ENCODE assay signal across 1 cellular context in the genomic region with DNA sequence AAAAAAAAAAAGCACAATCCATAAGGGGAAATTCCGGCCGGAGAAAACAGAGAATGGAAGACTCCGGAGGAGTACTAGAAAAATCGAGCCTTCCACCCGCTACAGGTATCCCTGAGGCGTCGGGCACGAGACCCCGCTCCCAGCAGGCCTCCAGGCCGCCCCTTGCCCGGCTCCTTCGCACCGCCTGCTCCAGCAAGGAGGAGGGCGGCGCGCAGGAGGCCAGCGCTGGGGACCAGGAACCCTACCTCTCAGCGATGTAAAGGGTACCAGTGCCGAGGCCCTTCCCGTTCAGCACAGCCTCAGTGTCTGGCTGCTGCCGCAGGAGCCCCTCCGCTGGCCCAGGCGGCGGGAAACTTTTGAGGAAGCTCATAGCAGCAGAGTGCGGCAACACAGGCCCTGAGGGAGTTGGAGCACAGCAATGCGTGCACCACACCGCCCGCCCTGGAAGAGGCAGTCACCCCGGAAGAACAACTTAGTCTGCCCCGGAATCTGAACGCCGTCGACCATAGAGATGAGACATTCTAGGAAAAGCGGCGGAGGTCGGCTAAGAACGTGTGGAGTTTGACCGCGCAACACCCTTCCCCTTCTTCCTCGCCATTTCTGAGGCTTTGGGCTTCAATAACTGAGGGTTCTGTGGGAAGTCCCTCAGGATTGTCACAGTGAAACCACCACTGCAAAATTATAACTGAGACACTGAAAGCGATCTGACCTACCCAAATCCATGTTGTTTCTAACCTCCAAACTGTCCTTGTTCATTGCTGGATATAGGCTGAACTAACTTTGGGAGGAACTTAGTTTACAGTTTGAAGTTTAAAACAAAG.
TF ChIP-seq lines count a peak whose summit lies in the region.

CLNS1A (minus strand) TSS at position 450 of the 821 bp plus-strand sequence; CDS start at position 370, 80 bp downstream.

TF ChIP-seq in HepG2, 621 proteins besides CTCF, POLR2A, EP300 and RAD21 (continued from another document and continues in another):
- TF ChIP-seq MIER3 (CRISPR knock-in tag; IDR thresholded peaks at IDR 0.05; ENCODE audit: borderline replicate concordance): peak; percentile 93
- TF ChIP-seq, protein P1, sequence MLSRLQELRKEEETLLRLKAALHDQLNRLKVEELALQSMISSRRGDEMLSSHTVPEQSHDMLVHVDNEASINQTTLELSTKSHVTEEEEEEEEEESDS (CRISPR knock-in tag; IDR thresholded peaks at IDR 0.05; ENCODE audit: borderline replicate concordance): no peak
- TF ChIP-seq ZNF142 (CRISPR knock-in tag; IDR thresholded peaks at IDR 0.05): 0 out of 2 replicates have a peak, but pooled peaks have one; percentile 70
- TF ChIP-seq PATZ1 (CRISPR knock-in tag; IDR thresholded peaks at IDR 0.05): peak; percentile 48
- TF ChIP-seq PRMT3 (CRISPR knock-in tag; IDR thresholded peaks at IDR 0.05; ENCODE audit: borderline replicate concordance, low read depth): no peak
- TF ChIP-seq PITX1 (CRISPR knock-in tag; IDR thresholded peaks at IDR 0.05): peak; percentile 77; the same call in 1 of the 2 replicates
- peak; percentile 68; the same call in 1 of the 2 replicates for TF ChIP-seq GATA4 (IDR thresholded peaks at IDR 0.05; ENCODE audit: borderline replicate concordance, low read depth)
- 0 out of 2 replicates have a peak, but pooled peaks have one; percentile 38 for TF ChIP-seq NKX3-1 (CRISPR knock-in tag; IDR thresholded peaks at IDR 0.05)
- no peak for TF ChIP-seq SNRNP70 (IDR thresholded peaks at IDR 0.05; ENCODE audit: low read depth, low read length)
- TF ChIP-seq NR2C2 (CRISPR knock-in tag; IDR thresholded peaks at IDR 0.05; ENCODE audit: borderline replicate concordance): peak; percentile 100
- no peak for TF ChIP-seq CC2D1A (CRISPR knock-in tag; IDR thresholded peaks at IDR 0.05)
- TF ChIP-seq ZSCAN21 (CRISPR knock-in tag; IDR thresholded peaks at IDR 0.05; ENCODE audit: borderline replicate concordance): no peak
- TF ChIP-seq ZNF737 (CRISPR knock-in tag; IDR thresholded peaks at IDR 0.05; ENCODE audit: borderline replicate concordance): no peak
- peak; percentile 75; the same call in 1 of the 2 replicates for TF ChIP-seq ZNF614 (CRISPR knock-in tag; IDR thresholded peaks at IDR 0.05; ENCODE audit: borderline replicate concordance)
- 0 out of 2 replicates have a peak, but pooled peaks have one; percentile 54 for TF ChIP-seq ZSCAN29 (CRISPR knock-in tag; conservative IDR thresholded peaks at IDR 0.05)
- no peak for TF ChIP-seq SYNCRIP (IDR thresholded peaks at IDR 0.05; ENCODE audit: insufficient read depth, low read depth, low read length)
- TF ChIP-seq, protein P2, sequence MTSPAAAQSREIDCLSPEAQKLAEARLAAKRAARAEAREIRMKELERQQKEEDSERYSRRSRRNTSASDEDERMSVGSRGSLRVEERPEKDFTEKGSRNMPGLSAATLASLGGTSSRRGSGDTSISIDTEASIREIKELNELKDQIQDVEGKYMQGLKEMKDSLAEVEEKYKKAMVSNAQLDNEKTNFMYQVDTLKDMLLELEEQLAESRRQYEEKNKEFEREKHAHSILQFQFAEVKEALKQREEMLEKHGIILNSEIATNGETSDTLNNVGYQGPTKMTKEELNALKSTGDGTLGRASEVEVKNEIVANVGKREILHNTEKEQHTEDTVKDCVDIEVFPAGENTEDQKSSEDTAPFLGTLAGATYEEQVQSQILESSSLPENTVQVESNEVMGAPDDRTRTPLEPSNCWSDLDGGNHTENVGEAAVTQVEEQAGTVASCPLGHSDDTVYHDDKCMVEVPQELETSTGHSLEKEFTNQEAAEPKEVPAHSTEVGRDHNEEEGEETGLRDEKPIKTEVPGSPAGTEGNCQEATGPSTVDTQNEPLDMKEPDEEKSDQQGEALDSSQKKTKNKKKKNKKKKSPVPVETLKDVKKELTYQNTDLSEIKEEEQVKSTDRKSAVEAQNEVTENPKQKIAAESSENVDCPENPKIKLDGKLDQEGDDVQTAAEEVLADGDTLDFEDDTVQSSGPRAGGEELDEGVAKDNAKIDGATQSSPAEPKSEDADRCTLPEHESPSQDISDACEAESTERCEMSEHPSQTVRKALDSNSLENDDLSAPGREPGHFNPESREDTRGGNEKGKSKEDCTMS (CRISPR knock-in tag; conservative IDR thresholded peaks at IDR 0.05): no peak
- peak; percentile 79; the same call in 1 of the 2 replicates for TF ChIP-seq GTF3A (CRISPR knock-in tag; conservative IDR thresholded peaks at IDR 0.05)
- peak; percentile 69; the same call in 1 of the 2 replicates for TF ChIP-seq ZIK1 (CRISPR knock-in tag; IDR thresholded peaks at IDR 0.05; ENCODE audit: borderline replicate concordance, low read depth)
- TF ChIP-seq ZNF282 (IDR thresholded peaks at IDR 0.05; ENCODE audit: partially characterized antibody): no peak
- TF ChIP-seq SATB2 (CRISPR knock-in tag; IDR thresholded peaks at IDR 0.05): peak; percentile 70; the same call in 1 of the 2 replicates
- peak; percentile 92 for TF ChIP-seq ZNF788 (CRISPR knock-in tag; IDR thresholded peaks at IDR 0.05; ENCODE audit: borderline replicate concordance)
- TF ChIP-seq, protein P3, sequence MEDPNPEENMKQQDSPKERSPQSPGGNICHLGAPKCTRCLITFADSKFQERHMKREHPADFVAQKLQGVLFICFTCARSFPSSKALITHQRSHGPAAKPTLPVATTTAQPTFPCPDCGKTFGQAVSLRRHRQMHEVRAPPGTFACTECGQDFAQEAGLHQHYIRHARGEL (CRISPR knock-in tag; IDR thresholded peaks at IDR 0.05): no peak
- TF ChIP-seq, protein P4, sequence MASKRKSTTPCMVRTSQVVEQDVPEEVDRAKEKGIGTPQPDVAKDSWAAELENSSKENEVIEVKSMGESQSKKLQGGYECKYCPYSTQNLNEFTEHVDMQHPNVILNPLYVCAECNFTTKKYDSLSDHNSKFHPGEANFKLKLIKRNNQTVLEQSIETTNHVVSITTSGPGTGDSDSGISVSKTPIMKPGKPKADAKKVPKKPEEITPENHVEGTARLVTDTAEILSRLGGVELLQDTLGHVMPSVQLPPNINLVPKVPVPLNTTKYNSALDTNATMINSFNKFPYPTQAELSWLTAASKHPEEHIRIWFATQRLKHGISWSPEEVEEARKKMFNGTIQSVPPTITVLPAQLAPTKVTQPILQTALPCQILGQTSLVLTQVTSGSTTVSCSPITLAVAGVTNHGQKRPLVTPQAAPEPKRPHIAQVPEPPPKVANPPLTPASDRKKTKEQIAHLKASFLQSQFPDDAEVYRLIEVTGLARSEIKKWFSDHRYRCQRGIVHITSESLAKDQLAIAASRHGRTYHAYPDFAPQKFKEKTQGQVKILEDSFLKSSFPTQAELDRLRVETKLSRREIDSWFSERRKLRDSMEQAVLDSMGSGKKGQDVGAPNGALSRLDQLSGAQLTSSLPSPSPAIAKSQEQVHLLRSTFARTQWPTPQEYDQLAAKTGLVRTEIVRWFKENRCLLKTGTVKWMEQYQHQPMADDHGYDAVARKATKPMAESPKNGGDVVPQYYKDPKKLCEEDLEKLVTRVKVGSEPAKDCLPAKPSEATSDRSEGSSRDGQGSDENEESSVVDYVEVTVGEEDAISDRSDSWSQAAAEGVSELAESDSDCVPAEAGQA (IDR thresholded peaks at IDR 0.05; ENCODE audit: low read depth): peak; percentile 81
- TF ChIP-seq, protein P4 (CRISPR knock-in tag; IDR thresholded peaks at IDR 0.05; ENCODE audit: borderline replicate concordance): no peak
- no peak for TF ChIP-seq RFXAP (CRISPR knock-in tag; IDR thresholded peaks at IDR 0.05; ENCODE audit: borderline replicate concordance)
- TF ChIP-seq HOXA5 (CRISPR knock-in tag; IDR thresholded peaks at IDR 0.05): 0 out of 2 replicates have a peak, but pooled peaks have one; percentile 41
- TF ChIP-seq MZF1 (CRISPR knock-in tag; IDR thresholded peaks at IDR 0.05; ENCODE audit: borderline replicate concordance): 0 out of 2 replicates have a peak, but pooled peaks have one; percentile 32
- peak; percentile 34; the same call in 1 of the 2 replicates for TF ChIP-seq ZBTB7B (CRISPR knock-in tag; IDR thresholded peaks at IDR 0.05)
- TF ChIP-seq TBX2 (CRISPR knock-in tag; IDR thresholded peaks at IDR 0.05; ENCODE audit: borderline replicate concordance): peak; percentile 71; the same call in 1 of the 2 replicates
- TF ChIP-seq KLF6 (CRISPR knock-in tag; IDR thresholded peaks at IDR 0.05): peak; percentile 84
- peak; percentile 88; the same call in 1 of the 2 replicates for TF ChIP-seq KDM3A (CRISPR knock-in tag; IDR thresholded peaks at IDR 0.05; ENCODE audit: low read depth)
- TF ChIP-seq TEAD2 (CRISPR knock-in tag; IDR thresholded peaks at IDR 0.05): 0 out of 2 replicates have a peak, but pooled peaks have one; percentile 26
- TF ChIP-seq ZNF672 (CRISPR knock-in tag; IDR thresholded peaks at IDR 0.05): no peak
- TF ChIP-seq CCAR2 (optimal IDR thresholded peaks at IDR 0.05; ENCODE audit: low read depth, low read length): no peak
- no peak; the same call in 1 of the 2 replicates for TF ChIP-seq CENPBD1 (CRISPR knock-in tag; IDR thresholded peaks at IDR 0.05; ENCODE audit: borderline replicate concordance, low read depth)
- TF ChIP-seq ZSCAN22 (CRISPR knock-in tag; IDR thresholded peaks at IDR 0.05): no peak
- TF ChIP-seq ZNF775 (CRISPR knock-in tag; IDR thresholded peaks at IDR 0.05; ENCODE audit: borderline replicate concordance): 0 out of 2 replicates have a peak, but pooled peaks have one; percentile 59
